12 cellular contexts compared by ENCODE assay signal in the genomic region with DNA sequence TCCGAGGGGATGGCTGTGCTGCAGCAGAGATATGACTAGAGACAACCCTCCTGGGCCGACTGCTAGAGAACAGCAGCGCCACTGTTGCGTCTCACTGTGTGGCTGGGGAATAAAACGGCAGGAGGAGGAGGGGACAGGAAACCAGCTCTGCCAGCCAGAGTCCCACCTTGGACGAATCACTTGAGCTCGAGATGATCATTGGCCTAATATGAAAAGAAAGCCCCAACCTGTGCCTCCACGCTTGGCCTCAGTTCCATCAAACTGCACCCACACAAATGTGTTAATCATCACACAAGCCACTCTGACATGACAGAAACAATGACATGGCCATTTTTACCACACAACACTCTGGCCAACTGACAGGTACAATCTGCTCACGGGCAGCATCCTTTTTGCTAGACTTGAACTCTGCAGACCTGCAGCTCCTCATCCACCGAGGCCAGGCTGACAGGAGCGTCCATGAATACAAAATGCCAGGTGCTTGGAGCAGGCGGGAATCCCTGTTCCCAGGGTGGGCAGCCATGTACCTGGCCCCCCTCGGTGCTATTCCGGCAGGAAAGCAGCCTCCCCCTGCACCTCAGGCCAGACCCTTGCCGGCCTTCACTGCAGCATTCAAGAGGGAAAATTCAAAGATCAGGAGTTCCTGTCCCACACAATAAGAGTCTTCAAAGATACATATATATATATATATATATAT. TPM values are rescaled to one million over a fixed set of nuclear protein-coding genes. Genes with fewer than 3 reads are reported as not detected.
DNase-seq lines count a peak whose midpoint lies in the region; ATAC-seq and TF ChIP-seq lines count a peak whose summit lies in the region.
"Had no signal": no experiment of that assay in that cellular context is flagged by ENCODE, and none has a peak within 500 bp of the region (broad histone marks: within the 10 kb centered on the region; RNA-seq: fewer than 3 reads in every experiment).

No MANE protein-coding gene starts in this region.

- TF ChIP-seq EP300 in sigmoid colon (IDR thresholded peaks at IDR 0.05): no peak

- WGBS in sigmoid colon, 2 donors: 75 to 84% methylated on average over 15 of the region's 15 CpGs

- intact Hi-C loops in sigmoid colon (cut with DNase I): no loop called here

- no peak for TF ChIP-seq CTCF in sigmoid colon (IDR thresholded peaks at IDR 0.05)

- H3K9me3 ChIP-seq in sigmoid colon: no peaks in the 10 kb centered on the region

- H3K36me3 ChIP-seq in sigmoid colon: no peaks in the 10 kb centered on the region

- no peaks in the 10 kb centered on the region for H3K27me3 ChIP-seq in sigmoid colon

- peaks cover 0 to 1% (median 0%) of the 10 kb centered on the region in 4 donors for H3K4me1 ChIP-seq in sigmoid colon

- peak; percentile 17 for DNase-seq in sigmoid colon
- DNase-seq in substantia nigra (lab: John Stamatoyannopoulos, UW): no peak
- DNase-seq in NOMO-1 treated with dmso at 0.1 percent for 144 hours (lab: John Stamatoyannopoulos, UW; ENCODE audit: unreplicated experiment): no peak
- DNase-seq in COLO668 (lab: John Stamatoyannopoulos, UW; ENCODE audit: unreplicated experiment): no peak
- DNase-seq: activated CD4-positive, alpha-beta T cell treated with anti-CD3 and anti-CD28 coated beads, Interleukin-2, amount 50 U/mL, for 4 hours; amniotic stem cell; kidney glomerular epithelial cell; natural killer cell; OCI-M1 had no signal

- ATAC-seq in GM18858 (IDR thresholded peaks at IDR 0.05; ENCODE audit: unreplicated experiment): peak; percentile 46
- peak; percentile 72 for ATAC-seq in GM19452 (IDR thresholded peaks at IDR 0.05; ENCODE audit: unreplicated experiment)
- ATAC-seq in HG03139 (IDR thresholded peaks at IDR 0.05; ENCODE audit: unreplicated experiment): peak; percentile 61
- ATAC-seq: natural killer cell had no signal

- no peak overlapping the region for H3K4me3 ChIP-seq in sigmoid colon

- no peak for TF ChIP-seq POLR2A in sigmoid colon (IDR thresholded peaks at IDR 0.05)

- no peak overlapping the region for H3K27ac ChIP-seq in sigmoid colon
- H3K27ac ChIP-seq in substantia nigra (ENCODE audit: low read depth, low read length, poor library complexity, severe bottlenecking): no peak overlapping the region

RNA-seq across cellular contexts. Expression of a gene that starts 52.3 kb away (rescaled TPM):
- 10 to 100 TPM in 1 of 4 donors, 1 to 10 TPM in 3; 6.2 to 13.0 (median 9.6) TPM for total RNA-seq in sigmoid colon
- polyA plus RNA-seq in sigmoid colon: 1 to 10 TPM in 2 of 3 donors, not detected in 1; 1.2 to 1.8 TPM
- total RNA-seq: natural killer cell had no signal
